In the genomic region with DNA sequence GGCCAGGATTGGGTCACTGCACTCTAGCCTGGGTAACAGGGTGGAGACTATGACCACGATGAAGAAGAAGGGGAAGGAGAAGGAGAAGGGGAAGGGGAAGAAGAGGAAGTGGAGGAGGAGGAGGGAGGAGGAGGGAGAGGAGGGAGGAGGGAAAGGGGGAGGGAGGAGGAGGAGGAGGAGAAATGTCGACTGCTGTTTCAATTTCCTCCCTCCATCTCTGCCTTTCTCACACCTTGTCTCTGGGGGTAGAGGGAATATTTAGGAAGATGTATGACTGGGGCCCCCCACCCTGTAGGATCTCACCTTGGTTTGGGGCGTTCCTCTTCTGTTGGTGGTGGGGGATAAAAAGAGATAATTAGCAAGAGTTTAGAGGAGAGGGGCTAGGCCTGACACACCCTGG, we compare ENCODE assay signal across 2 cellular contexts.
A peak's percentile ranks its signal among the peaks of the same experiment; 100 is the strongest.
TF ChIP-seq lines count a peak whose summit lies in the region.

No MANE protein-coding gene starts in this region.

TF ChIP-seq in A549, 52 proteins besides CTCF, POLR2A, EP300 and RAD21:
- TF ChIP-seq SMC3 (IDR thresholded peaks at IDR 0.05) (no peak), ZFP36 (IDR thresholded peaks at IDR 0.05; ENCODE audit: borderline replicate concordance, partially characterized antibody) (no peak), RFX5 (IDR thresholded peaks at IDR 0.05) (no peak), RARB (CRISPR knock-in tag; IDR thresholded peaks at IDR 0.05) (no peak), FOSL2 (IDR thresholded peaks at IDR 0.05) (no peak), FOSL2 (CRISPR knock-in tag; IDR thresholded peaks at IDR 0.05) (no peak), GATA3 (IDR thresholded peaks at IDR 0.05; ENCODE audit: borderline replicate concordance) (no peak), MYC (IDR thresholded peaks at IDR 0.05; ENCODE audit: borderline replicate concordance, low read length) (no peak), ZC3H11A (IDR thresholded peaks at IDR 0.05) (no peak), NFE2L2 (conservative IDR thresholded peaks at IDR 0.05; ENCODE audit: low read length) (no peak)
- TF ChIP-seq, protein P1, sequence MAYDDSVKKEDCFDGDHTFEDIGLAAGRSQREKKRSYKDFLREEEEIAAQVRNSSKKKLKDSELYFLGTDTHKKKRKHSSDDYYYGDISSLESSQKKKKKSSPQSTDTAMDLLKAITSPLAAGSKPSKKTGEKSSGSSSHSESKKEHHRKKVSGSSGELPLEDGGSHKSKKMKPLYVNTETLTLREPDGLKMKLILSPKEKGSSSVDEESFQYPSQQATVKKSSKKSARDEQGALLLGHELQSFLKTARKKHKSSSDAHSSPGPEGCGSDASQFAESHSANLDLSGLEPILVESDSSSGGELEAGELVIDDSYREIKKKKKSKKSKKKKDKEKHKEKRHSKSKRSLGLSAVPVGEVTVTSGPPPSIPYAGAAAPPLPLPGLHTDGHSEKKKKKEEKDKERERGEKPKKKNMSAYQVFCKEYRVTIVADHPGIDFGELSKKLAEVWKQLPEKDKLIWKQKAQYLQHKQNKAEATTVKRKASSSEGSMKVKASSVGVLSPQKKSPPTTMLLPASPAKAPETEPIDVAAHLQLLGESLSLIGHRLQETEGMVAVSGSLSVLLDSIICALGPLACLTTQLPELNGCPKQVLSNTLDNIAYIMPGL (CRISPR knock-in tag; IDR thresholded peaks at IDR 0.05; ENCODE audit: borderline replicate concordance) = no peak

TF ChIP-seq in HEK293, 187 proteins besides CTCF, POLR2A, EP300 and RAD21:
- TF ChIP-seq, protein P2, sequence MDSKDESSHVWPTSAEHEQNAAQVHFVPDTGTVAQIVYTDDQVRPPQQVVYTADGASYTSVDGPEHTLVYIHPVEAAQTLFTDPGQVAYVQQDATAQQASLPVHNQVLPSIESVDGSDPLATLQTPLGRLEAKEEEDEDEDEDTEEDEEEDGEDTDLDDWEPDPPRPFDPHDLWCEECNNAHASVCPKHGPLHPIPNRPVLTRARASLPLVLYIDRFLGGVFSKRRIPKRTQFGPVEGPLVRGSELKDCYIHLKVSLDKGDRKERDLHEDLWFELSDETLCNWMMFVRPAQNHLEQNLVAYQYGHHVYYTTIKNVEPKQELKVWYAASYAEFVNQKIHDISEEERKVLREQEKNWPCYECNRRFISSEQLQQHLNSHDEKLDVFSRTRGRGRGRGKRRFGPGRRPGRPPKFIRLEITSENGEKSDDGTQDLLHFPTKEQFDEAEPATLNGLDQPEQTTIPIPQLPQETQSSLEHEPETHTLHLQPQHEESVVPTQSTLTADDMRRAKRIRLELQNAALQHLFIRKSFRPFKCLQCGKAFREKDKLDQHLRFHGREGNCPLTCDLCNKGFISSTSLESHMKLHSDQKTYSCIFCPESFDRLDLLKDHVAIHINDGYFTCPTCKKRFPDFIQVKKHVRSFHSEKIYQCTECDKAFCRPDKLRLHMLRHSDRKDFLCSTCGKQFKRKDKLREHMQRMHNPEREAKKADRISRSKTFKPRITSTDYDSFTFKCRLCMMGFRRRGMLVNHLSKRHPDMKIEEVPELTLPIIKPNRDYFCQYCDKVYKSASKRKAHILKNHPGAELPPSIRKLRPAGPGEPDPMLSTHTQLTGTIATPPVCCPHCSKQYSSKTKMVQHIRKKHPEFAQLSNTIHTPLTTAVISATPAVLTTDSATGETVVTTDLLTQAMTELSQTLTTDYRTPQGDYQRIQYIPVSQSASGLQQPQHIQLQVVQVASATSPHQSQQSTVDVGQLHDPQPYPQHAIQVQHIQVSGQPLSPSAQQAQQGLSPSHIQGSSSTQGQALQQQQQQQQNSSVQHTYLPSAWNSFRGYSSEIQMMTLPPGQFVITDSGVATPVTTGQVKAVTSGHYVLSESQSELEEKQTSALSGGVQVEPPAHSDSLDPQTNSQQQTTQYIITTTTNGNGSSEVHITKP (tag by site-specific recombination; IDR thresholded peaks at IDR 0.05) = 0 out of 2 replicates have a peak, but pooled peaks have one; percentile 12
- TF ChIP-seq GLIS2 (tag by site-specific recombination; IDR thresholded peaks at IDR 0.05) (no peak), SP3 (tag by site-specific recombination; IDR thresholded peaks at IDR 0.05) (peak; percentile 39)
- TF ChIP-seq, protein P3, sequence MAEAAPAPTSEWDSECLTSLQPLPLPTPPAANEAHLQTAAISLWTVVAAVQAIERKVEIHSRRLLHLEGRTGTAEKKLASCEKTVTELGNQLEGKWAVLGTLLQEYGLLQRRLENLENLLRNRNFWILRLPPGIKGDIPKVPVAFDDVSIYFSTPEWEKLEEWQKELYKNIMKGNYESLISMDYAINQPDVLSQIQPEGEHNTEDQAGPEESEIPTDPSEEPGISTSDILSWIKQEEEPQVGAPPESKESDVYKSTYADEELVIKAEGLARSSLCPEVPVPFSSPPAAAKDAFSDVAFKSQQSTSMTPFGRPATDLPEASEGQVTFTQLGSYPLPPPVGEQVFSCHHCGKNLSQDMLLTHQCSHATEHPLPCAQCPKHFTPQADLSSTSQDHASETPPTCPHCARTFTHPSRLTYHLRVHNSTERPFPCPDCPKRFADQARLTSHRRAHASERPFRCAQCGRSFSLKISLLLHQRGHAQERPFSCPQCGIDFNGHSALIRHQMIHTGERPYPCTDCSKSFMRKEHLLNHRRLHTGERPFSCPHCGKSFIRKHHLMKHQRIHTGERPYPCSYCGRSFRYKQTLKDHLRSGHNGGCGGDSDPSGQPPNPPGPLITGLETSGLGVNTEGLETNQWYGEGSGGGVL (tag by site-specific recombination; IDR thresholded peaks at IDR 0.05) = 0 out of 2 replicates have a peak, but pooled peaks have one; percentile 30
